In the genomic region with DNA sequence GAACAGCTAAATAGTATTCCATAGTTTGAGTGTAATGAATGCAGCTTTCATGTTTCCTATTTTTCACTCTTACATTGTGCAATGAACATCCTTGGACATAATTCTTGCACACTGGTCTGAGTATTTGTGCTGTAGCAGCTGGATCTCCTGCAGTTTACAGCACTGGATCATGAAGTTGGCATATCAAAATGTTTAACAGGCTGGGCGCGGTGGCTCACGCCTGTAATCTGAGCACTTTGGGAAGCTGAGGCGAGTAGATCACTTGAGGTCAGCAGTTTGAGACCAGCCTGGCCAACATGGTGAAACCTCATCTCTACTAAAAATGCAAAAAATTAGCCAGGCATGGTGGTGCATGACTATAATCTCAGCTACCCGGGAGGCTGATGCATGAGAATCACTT, we compare ENCODE assay signal across 1 cellular context.
TF ChIP-seq lines count a peak whose summit lies in the region.

No MANE protein-coding gene starts in this region.

TF ChIP-seq in K562, 482 proteins besides CTCF, POLR2A, EP300 and RAD21:
- TF ChIP-seq CEBPB (tag; IDR thresholded peaks at IDR 0.05), result 0 out of 2 replicates have a peak, but pooled peaks have one; percentile 10
